Comparison of ENCODE assay signal across 10 cellular contexts in the genomic region with DNA sequence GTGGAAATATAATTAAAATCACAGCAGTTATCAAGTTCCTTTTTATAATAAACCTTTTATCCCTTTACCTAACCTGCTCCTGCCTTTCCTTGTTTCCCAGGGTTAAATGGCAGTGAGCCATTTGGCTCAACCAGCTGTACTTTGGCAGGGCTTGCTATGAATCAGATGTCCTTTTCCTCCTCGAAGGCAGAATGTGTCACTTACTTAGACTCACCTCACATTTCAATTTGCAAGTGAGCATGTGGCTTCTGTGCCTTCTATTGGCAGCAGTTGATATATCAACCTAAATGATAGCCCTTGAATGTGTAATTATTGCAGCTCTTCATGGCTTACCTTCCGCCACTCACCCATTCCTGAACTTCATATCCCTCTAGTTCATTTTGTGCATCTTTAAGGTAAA.
DNase-seq lines count a peak whose midpoint lies in the region; ATAC-seq and TF ChIP-seq lines count a peak whose summit lies in the region.
"Had no signal": no experiment of that assay in that cellular context is flagged by ENCODE, and none has a peak within 500 bp of the region (broad histone marks: within the 10 kb centered on the region; RNA-seq: fewer than 3 reads in every experiment).

No MANE protein-coding gene starts in this region.

- intact Hi-C loops in prostate gland (cut with DNase I), result no loop called here

- ATAC-seq in SK-N-SH treated with all-trans-retinoic acid at 6 μM for 48 hours (peak; percentile 77), GM21423 (IDR thresholded peaks at IDR 0.05; ENCODE audit: unreplicated experiment) (no peak), HG03280 (IDR thresholded peaks at IDR 0.05; ENCODE audit: unreplicated experiment) (no peak)

- 42% methylated on average over 2 of the region's 2 CpGs for WGBS in prostate gland
- WGBS in suprapubic skin, result 37% methylated on average over 2 of the region's 2 CpGs

- H3K27me3 ChIP-seq in prostate gland (replicated peaks; ENCODE audit: insufficient read depth), result no peaks in the 10 kb centered on the region
- no peaks in the 10 kb centered on the region for H3K27me3 ChIP-seq in suprapubic skin

- no peak overlapping the region for H3K4me3 ChIP-seq in prostate gland
- H3K4me3 ChIP-seq in suprapubic skin, result no peak overlapping the region

- H3K27ac ChIP-seq in prostate gland, result no peak overlapping the region
- H3K27ac ChIP-seq in suprapubic skin, result no peak overlapping the region
- H3K27ac ChIP-seq: WERI-Rb-1 had no signal

- no peaks in the 10 kb centered on the region for H3K4me1 ChIP-seq in prostate gland (replicated peaks)
- H3K4me1 ChIP-seq in suprapubic skin, result peaks cover 9% of the 10 kb centered on the region

- DNase-seq in GM03348 (ENCODE audit: low spot score) (peak; percentile 43), fibroblast of the conjunctiva (ENCODE audit: low read depth) (peak; percentile 43), prostate gland (ENCODE audit: low spot score) (peak; percentile 76), suprapubic skin (ENCODE audit: low spot score in 2 of 2) (no peak), germinal center (ENCODE audit: low spot score) (no peak)
- DNase-seq: COR-L47, WERI-Rb-1 had no signal

- peak in 1 of 4 experiments; percentile 21 for TF ChIP-seq CTCF in prostate gland (IDR thresholded peaks at IDR 0.05)
- TF ChIP-seq CTCF in suprapubic skin (IDR thresholded peaks at IDR 0.05), result no peak

- H3K36me3 ChIP-seq in prostate gland (no peaks in the 10 kb centered on the region), suprapubic skin (no peaks in the 10 kb centered on the region)
- H3K36me3 ChIP-seq: WERI-Rb-1 had no signal

- no peaks in the 10 kb centered on the region for H3K9me3 ChIP-seq in prostate gland
- no peaks in the 10 kb centered on the region for H3K9me3 ChIP-seq in suprapubic skin

- TF ChIP-seq EP300 in suprapubic skin (IDR thresholded peaks at IDR 0.05), result no peak

- no peak for TF ChIP-seq POLR2A in prostate gland (IDR thresholded peaks at IDR 0.05)
- TF ChIP-seq POLR2A in suprapubic skin (IDR thresholded peaks at IDR 0.05), result no peak

TF ChIP-seq in SK-N-SH treated with all-trans-retinoic acid at 6 μM for 48 hours, 23 proteins besides CTCF, POLR2A, EP300 and RAD21:
- peak; percentile 75 for TF ChIP-seq ISL1 (CRISPR knock-in tag; IDR thresholded peaks at IDR 0.05)
- TF ChIP-seq TOX (CRISPR knock-in tag; IDR thresholded peaks at IDR 0.05; ENCODE audit: borderline replicate concordance), result 0 out of 2 replicates have a peak, but pooled peaks have one; percentile 45
- no peak for TF ChIP-seq CSDC2 (CRISPR knock-in tag; IDR thresholded peaks at IDR 0.05)
- TF ChIP-seq, protein P1, sequence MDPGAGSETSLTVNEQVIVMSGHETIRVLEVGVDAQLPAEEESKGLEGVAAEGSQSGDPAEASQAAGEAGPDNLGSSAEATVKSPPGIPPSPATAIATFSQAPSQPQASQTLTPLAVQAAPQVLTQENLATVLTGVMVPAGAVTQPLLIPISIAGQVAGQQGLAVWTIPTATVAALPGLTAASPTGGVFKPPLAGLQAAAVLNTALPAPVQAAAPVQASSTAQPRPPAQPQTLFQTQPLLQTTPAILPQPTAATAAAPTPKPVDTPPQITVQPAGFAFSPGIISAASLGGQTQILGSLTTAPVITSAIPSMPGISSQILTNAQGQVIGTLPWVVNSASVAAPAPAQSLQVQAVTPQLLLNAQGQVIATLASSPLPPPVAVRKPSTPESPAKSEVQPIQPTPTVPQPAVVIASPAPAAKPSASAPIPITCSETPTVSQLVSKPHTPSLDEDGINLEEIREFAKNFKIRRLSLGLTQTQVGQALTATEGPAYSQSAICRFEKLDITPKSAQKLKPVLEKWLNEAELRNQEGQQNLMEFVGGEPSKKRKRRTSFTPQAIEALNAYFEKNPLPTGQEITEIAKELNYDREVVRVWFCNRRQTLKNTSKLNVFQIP (CRISPR knock-in tag; IDR thresholded peaks at IDR 0.05; ENCODE audit: borderline replicate concordance, low read depth), result 0 out of 2 replicates have a peak, but pooled peaks have one; percentile 12
- 0 out of 2 replicates have a peak, but pooled peaks have one; percentile 16 for TF ChIP-seq ZC3H10 (CRISPR knock-in tag; IDR thresholded peaks at IDR 0.05)

Comparison
In these comparisons a context has a peak if more than half of its experiments do, and no peak if none do; other contexts are left out.
1. DNase-seq: peak in GM03348 (single experiment), fibroblast of the conjunctiva (single experiment) and prostate gland (single experiment); none in suprapubic skin (0 of 2) and germinal center (single experiment).